Comparison of ENCODE assay signal across 23 cellular contexts in genomic region chr10:59242057-59242456, GRCh38.
"Had no signal": no experiment of that assay in that cellular context is flagged by ENCODE, and none has a peak within 500 bp of the region (broad histone marks: within the 10 kb centered on the region; RNA-seq: fewer than 3 reads in every experiment).

No MANE protein-coding gene starts in this region.

- H3K27me3 ChIP-seq: MG63, SJCRH30 had no signal

- ATAC-seq: Panc1, Right ventricle myocardium inferior, SK-N-SH treated with all-trans-retinoic acid at 6 μM for 48 hours had no signal

- DNase-seq: IMR-90, Karpas-422, KG1, MG63, NCI-H1092, NCI-H1105 treated with DMSO at 0.1 percent for 48 hours, NCI-H1417 treated with DMSO at 0.1 percent for 48 hours, NCI-H146, NCI-H187, NCI-H2029, NCI-H2081 treated with DMSO at 0.1 percent for 48 hours, NCI-H2171, NCI-H226, NCI-H446, NCI-H510A, NCI-H524 treated with DMSO at 0.1 percent for 48 hours, NCI-H69, NCI-H774, SHP77 treated with DMSO at 0.1 percent for 48 hours, SJCRH30 had no signal

- H3K27ac ChIP-seq: SJCRH30 had no signal
